1 cellular context compared by ENCODE assay signal in the genomic region with DNA sequence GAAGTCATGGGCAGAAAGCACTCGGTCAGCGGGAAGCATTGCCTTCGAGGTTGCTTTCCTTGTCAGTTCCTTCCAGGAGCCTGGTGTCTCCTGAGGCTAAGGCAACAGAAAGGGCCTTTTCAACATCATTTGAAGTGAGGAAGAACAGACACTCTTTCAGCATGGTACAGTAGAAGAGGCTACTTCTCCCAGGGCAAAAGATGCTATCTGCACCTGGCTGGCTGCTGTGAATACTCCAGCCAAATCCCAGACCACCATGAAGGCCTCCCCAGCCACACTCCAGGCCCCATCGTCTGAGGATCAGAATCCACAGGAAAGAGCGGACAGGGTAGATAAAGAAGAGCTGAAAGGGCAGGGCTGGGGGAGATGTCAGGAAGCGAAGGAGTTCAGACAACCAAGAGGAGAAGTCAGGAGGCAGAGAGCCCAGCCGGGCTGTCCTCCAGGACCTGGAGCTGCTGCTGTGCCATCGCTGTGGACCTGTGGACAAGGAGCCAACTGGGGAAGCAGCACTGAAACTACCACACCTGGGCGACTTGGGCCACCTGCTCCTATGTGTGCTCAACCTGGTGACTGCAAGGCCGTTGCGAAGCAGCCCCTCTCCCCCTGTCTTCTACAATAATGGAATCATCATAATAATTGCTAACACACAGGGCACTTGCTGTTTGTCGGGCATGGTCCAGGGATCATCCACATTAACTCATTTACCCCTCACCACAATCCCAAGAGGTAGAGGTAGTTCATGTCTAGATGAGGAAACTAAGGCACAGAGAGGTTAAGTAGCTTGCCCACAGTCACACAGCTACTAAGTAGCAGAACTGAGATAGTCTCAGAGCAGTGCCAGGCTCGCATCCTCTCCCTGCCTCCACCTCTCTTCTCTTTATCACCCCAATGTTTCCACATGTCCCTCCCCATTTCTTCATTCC.
TF ChIP-seq lines count a peak whose summit lies in the region.

No MANE protein-coding gene starts in this region.

TF ChIP-seq in H1, 55 proteins besides CTCF, POLR2A, EP300 and RAD21 (continued from another document):
- TF ChIP-seq RFX5 (IDR thresholded peaks at IDR 0.05; ENCODE audit: borderline replicate concordance, low read depth, low read length) (no peak), JUN (IDR thresholded peaks at IDR 0.05; ENCODE audit: low read depth, low read length) (no peak), CHD2 (IDR thresholded peaks at IDR 0.05; ENCODE audit: low read length) (no peak), SUZ12 (IDR thresholded peaks at IDR 0.05; ENCODE audit: low read length) (no peak), TAF7 (optimal IDR thresholded peaks at IDR 0.05; ENCODE audit: borderline replicate concordance, low read depth, low read length) (no peak), POU5F1 (IDR thresholded peaks at IDR 0.05; ENCODE audit: low read depth, low read length) (no peak), NANOG (IDR thresholded peaks at IDR 0.05; ENCODE audit: insufficient read depth, low read depth, low read length, poor library complexity, severe bottlenecking) (no peak), HDAC6 (IDR thresholded peaks at IDR 0.05; ENCODE audit: low read depth, low read length) (no peak), PHF8 (conservative IDR thresholded peaks at IDR 0.05; ENCODE audit: low read depth, low read length) (no peak), EZH2 (IDR thresholded peaks at IDR 0.05; ENCODE audit: low read depth, low read length, severe bottlenecking) (no peak), POLR2AphosphoS5 (IDR thresholded peaks at IDR 0.05; ENCODE audit: low read depth, low read length) (no peak), TCF12 (IDR thresholded peaks at IDR 0.05; ENCODE audit: low read depth, low read length) (no peak), KDM1A (IDR thresholded peaks at IDR 0.05; ENCODE audit: borderline replicate concordance, low read length) (no peak)
- TF ChIP-seq, protein P1, sequence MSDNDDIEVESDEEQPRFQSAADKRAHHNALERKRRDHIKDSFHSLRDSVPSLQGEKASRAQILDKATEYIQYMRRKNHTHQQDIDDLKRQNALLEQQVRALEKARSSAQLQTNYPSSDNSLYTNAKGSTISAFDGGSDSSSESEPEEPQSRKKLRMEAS (IDR thresholded peaks at IDR 0.05) = no peak
TF ChIP-seq in H1: peak in this region for 0.
